In the genomic region with DNA sequence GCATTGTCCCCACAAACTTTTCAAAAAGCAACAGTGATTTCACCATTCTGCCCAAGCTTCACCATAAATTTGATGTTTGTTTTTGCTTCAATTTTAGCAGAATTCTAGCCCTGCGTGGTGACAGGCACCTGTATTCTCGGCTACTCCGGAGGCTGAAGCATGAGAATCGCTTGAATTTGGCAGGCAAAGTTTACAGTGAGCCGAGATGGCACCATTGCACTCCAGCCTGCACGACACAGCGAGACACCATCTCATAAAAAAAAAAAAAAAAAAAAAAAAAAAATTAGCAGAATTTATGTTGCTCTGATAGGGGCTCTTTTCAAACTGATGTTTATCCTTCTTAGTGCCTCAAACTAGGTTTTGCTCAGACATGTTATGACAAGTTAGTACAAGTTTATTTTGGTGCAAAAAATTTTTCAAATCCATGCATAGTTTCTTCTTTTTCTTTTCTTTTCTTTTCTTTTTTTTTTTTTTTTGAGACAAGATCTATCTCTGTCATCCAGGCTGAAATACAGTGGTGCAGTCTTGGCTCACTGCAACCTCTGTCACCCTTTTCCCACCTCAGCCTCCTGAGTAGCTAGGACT, we compare ENCODE assay signal across 20 cellular contexts. TPM values are rescaled to one million over a fixed set of nuclear protein-coding genes. Genes with fewer than 3 reads are reported as not detected.
DNase-seq lines count a peak whose midpoint lies in the region; ATAC-seq and TF ChIP-seq lines count a peak whose summit lies in the region.
"Had no signal": no experiment of that assay in that cellular context is flagged by ENCODE, and none has a peak within 500 bp of the region (broad histone marks: within the 10 kb centered on the region; RNA-seq: fewer than 3 reads in every experiment).

No MANE protein-coding gene starts in this region.

- H3K4me1 Mint-ChIP-seq in CD14-positive monocyte (peaks cover 66% of the 10 kb centered on the region), natural killer cell (peaks cover 60 to 64% of the 10 kb centered on the region in 2 donors), progenitor cell of endocrine pancreas (ENCODE audit: low read depth) (peaks cover 32% of the 10 kb centered on the region)
- H3K4me1 Mint-ChIP-seq in CD8-positive, alpha-beta memory T cell: peaks cover 77 to 93% (median 84%) of the 10 kb centered on the region in 3 donors

- H3K27ac Mint-ChIP-seq in CD14-positive monocyte (peak overlapping the region; percentile 43 to 92 (median 84)), natural killer cell (peak overlapping the region; percentile 79), progenitor cell of endocrine pancreas (no peak overlapping the region)
- H3K27ac Mint-ChIP-seq in CD8-positive, alpha-beta memory T cell: peak overlapping the region in 7 of 8 donors; percentile 19 to 85 (median 77)
- H3K27ac Mint-ChIP-seq: activated CD8-positive, alpha-beta memory T cell treated with anti-CD3 and anti-CD28 coated beads, Interleukin-2, amount 10 ng/mL, durations not matched to agents 7 days and 5 days had no signal

- H3K27me3 Mint-ChIP-seq in CD14-positive monocyte (ENCODE audit: low read depth in 3 of 3): peaks cover 0 to 2% (median 1%) of the 10 kb centered on the region in 3 donors
- no peaks in the 10 kb centered on the region for H3K27me3 Mint-ChIP-seq in CD8-positive, alpha-beta memory T cell
- no peaks in the 10 kb centered on the region for H3K27me3 Mint-ChIP-seq in natural killer cell (ENCODE audit: low read depth in 2 of 2)
- H3K27me3 Mint-ChIP-seq in progenitor cell of endocrine pancreas: no peaks in the 10 kb centered on the region
- H3K27me3 Mint-ChIP-seq: activated CD8-positive, alpha-beta memory T cell treated with anti-CD3 and anti-CD28 coated beads, Interleukin-2, amount 10 ng/mL, durations not matched to agents 7 days and 5 days; activated naive CD4-positive, alpha-beta T cell treated with anti-CD3 and anti-CD28 coated beads, Interleukin-2, amount 10 ng/mL, durations not matched to agents 7 days and 5 days had no signal

- H3K36me3 ChIP-seq in CD8-positive, alpha-beta memory T cell (ENCODE audit: insufficient read depth, low read length): peaks cover 17% of the 10 kb centered on the region
- peaks cover 0 to 3% of the 10 kb centered on the region in 2 donors for H3K36me3 ChIP-seq in ascending aorta
- H3K36me3 ChIP-seq: cardiac muscle cell, WERI-Rb-1 had no signal

- no peaks in the 10 kb centered on the region for H3K27me3 ChIP-seq in CD8-positive, alpha-beta memory T cell (ENCODE audit: insufficient read depth, low read length, poor library complexity, severe bottlenecking)
- H3K27me3 ChIP-seq in ascending aorta: no peaks in the 10 kb centered on the region
- H3K27me3 ChIP-seq: cardiac muscle cell had no signal

- peaks cover 0 to 4% (median 0%) of the 10 kb centered on the region in 7 donors for H3K9me3 Mint-ChIP-seq in CD14-positive monocyte
- H3K9me3 Mint-ChIP-seq in CD8-positive, alpha-beta memory T cell: peaks cover 0 to 7% (median 0%) of the 10 kb centered on the region in 5 donors
- H3K9me3 Mint-ChIP-seq in natural killer cell: no peaks in the 10 kb centered on the region
- peaks cover 21% of the 10 kb centered on the region for H3K9me3 Mint-ChIP-seq in progenitor cell of endocrine pancreas (ENCODE audit: low read depth)

- H3K4me3 ChIP-seq in CD8-positive, alpha-beta memory T cell (ENCODE audit: low read length): no peak overlapping the region
- H3K4me3 ChIP-seq in ascending aorta: peak overlapping the region in 1 of 2 donors; percentile 11
- H3K4me3 ChIP-seq: cardiac muscle cell, skin epidermis had no signal

- POLR2A ChIA-PET in CD8-positive, alpha-beta memory T cell (lab: Charles Lee): no interaction called here

- peaks cover 89% of the 10 kb centered on the region for H3K4me1 ChIP-seq in CD8-positive, alpha-beta memory T cell (ENCODE audit: insufficient read depth, low read length)
- peaks cover 10 to 43% of the 10 kb centered on the region in 2 donors for H3K4me1 ChIP-seq in ascending aorta

- no peak for DNase-seq in CD14-positive monocyte (ENCODE audit: low spot score)
- DNase-seq in CD8-positive, alpha-beta memory T cell: no peak
- no peak for DNase-seq in ascending aorta (ENCODE audit: low spot score in 2 of 2)
- DNase-seq in natural killer cell: no peak
- no peak for DNase-seq in mucosa of gallbladder (ENCODE audit: low spot score)
- no peak for DNase-seq in progenitor cell of endocrine pancreas (ENCODE audit: low spot score, unreplicated experiment)
- DNase-seq in DMS153 (lab: John Stamatoyannopoulos, UW): no peak
- DNase-seq: activated CD8-positive, alpha-beta memory T cell treated with anti-CD3 and anti-CD28 coated beads, Interleukin-2, amount 10 ng/mL, durations not matched to agents 7 days and 5 days; activated naive CD4-positive, alpha-beta T cell treated with anti-CD3 and anti-CD28 coated beads, Interleukin-2, amount 10 ng/mL, durations not matched to agents 7 days and 5 days; C1 segment of cervical spinal cord; effector CD8-positive, alpha-beta T cell; head of caudate nucleus; midbrain; NCI-H1092; NCI-H2171; WERI-Rb-1 had no signal

- H3K4me3 Mint-ChIP-seq in CD14-positive monocyte: no peak overlapping the region
- H3K4me3 Mint-ChIP-seq in CD8-positive, alpha-beta memory T cell: peak overlapping the region in 5 of 7 donors; percentile 2 to 72 (median 19)
- no peak overlapping the region for H3K4me3 Mint-ChIP-seq in natural killer cell
- no peak overlapping the region for H3K4me3 Mint-ChIP-seq in progenitor cell of endocrine pancreas (ENCODE audit: low read depth)
- H3K4me3 Mint-ChIP-seq: activated CD8-positive, alpha-beta memory T cell treated with anti-CD3 and anti-CD28 coated beads, Interleukin-2, amount 10 ng/mL, durations not matched to agents 7 days and 5 days; activated naive CD4-positive, alpha-beta T cell treated with anti-CD3 and anti-CD28 coated beads, Interleukin-2, amount 10 ng/mL, durations not matched to agents 7 days and 5 days had no signal

- CTCF ChIA-PET in CD8-positive, alpha-beta memory T cell (lab: Charles Lee): interaction anchor here (0.8 to 1.6 kb wide), 5 partner anchors 9 to 63 kb away, joined by 3 to 5 read pairs (median 3); no protein-coding TSS in a partner anchor

- no peak overlapping the region for H3K27ac ChIP-seq in CD8-positive, alpha-beta memory T cell (ENCODE audit: low read depth, low read length)
- H3K27ac ChIP-seq in ascending aorta: peak overlapping the region; percentile 64 to 93
- H3K27ac ChIP-seq: RWPE1, skin epidermis, WERI-Rb-1 had no signal

- no peaks in the 10 kb centered on the region for H3K9me3 ChIP-seq in CD8-positive, alpha-beta memory T cell (ENCODE audit: low read length)
- no peaks in the 10 kb centered on the region for H3K9me3 ChIP-seq in ascending aorta

- H3K36me3 Mint-ChIP-seq in CD14-positive monocyte: peaks cover 50 to 61% of the 10 kb centered on the region in 2 donors
- H3K36me3 Mint-ChIP-seq in CD8-positive, alpha-beta memory T cell: peaks cover 17 to 60% (median 32%) of the 10 kb centered on the region in 3 donors
- H3K36me3 Mint-ChIP-seq in natural killer cell: no peaks in the 10 kb centered on the region
- peaks cover 23% of the 10 kb centered on the region for H3K36me3 Mint-ChIP-seq in progenitor cell of endocrine pancreas (ENCODE audit: insufficient read depth)

- intact Hi-C loops in CD14-positive monocyte (cut with micrococcal nuclease): no loop called here
- intact Hi-C loops in ascending aorta (cut with DNase I): no loop called here
- intact Hi-C loops in natural killer cell (cut with micrococcal nuclease): no loop called here

- TF ChIP-seq CTCF in CD14-positive monocyte (IDR thresholded peaks at IDR 0.05) (no peak), ascending aorta (IDR thresholded peaks at IDR 0.05) (no peak), natural killer cell (IDR thresholded peaks at IDR 0.05) (no peak), progenitor cell of endocrine pancreas (IDR thresholded peaks at IDR 0.05; ENCODE audit: unreplicated experiment) (no peak)

- no peak for ATAC-seq in natural killer cell
- ATAC-seq in GM21367 (IDR thresholded peaks at IDR 0.05; ENCODE audit: unreplicated experiment): no peak

RNA-seq across cellular contexts. Expression of a gene that starts 24.3 kb away (rescaled TPM):
- polyA plus RNA-seq in CD14-positive monocyte: 10 to 100 TPM in 1 of 2 donors, 1 to 10 TPM in 1; 6.6 to 14.5 TPM
- total RNA-seq in CD8-positive, alpha-beta memory T cell: 10 to 100 TPM; 58.2 to 59.2 TPM
- 4.0 TPM for polyA plus RNA-seq in CD8-positive, alpha-beta memory T cell
- total RNA-seq in ascending aorta (79.6 TPM), natural killer cell (100 to 1,000 TPM in 1 of 3 donors, 10 to 100 TPM in 2; 63.4 to 105 (median 80.5) TPM), mucosa of gallbladder (130 TPM), progenitor cell of endocrine pancreas (18.8 and 20.7 TPM in 2 replicates)

Comparison
In these comparisons a context has a peak if more than half of its experiments do, and no peak if none do; other contexts are left out.
1. H3K4me3 Mint-ChIP-seq: peak in CD8-positive, alpha-beta memory T cell (5 of 7); none in CD14-positive monocyte (0 of 2), natural killer cell (single experiment) and progenitor cell of endocrine pancreas (single experiment).